In genomic region chr22:24292202-24292830, GRCh38 we compare ENCODE assay signal across 9 cellular contexts. TPM values are rescaled to one million over a fixed set of nuclear protein-coding genes. Genes with fewer than 3 reads are reported as not detected.
A peak's percentile ranks its signal among the peaks of the same experiment; 100 is the strongest.
DNase-seq lines count a peak whose midpoint lies in the region; ATAC-seq, FAIRE-seq and TF ChIP-seq lines count a peak whose summit lies in the region.
"Not testable (repeated sequence)": the region's sequence is repeated elsewhere in the genome, so short reads cannot be mapped to it uniquely, and the experiment has no call there.
"Had no signal": no experiment of that assay in that cellular context is flagged by ENCODE, and none has a peak within 500 bp of the region (broad histone marks: within the 10 kb centered on the region; RNA-seq: fewer than 3 reads in every experiment).

No MANE protein-coding gene starts in this region.

- H3K4me2 ChIP-seq in GM12878 (ENCODE audit: control insufficient read depth, insufficient read depth), result peak overlapping the region; percentile 59
- peak overlapping the region; percentile 32 for H3K4me2 ChIP-seq in smooth muscle cell

- not testable (repeated sequence) for H3K27me3 Mint-ChIP-seq in HFFc6 (ENCODE audit: insufficient read depth)

- peaks cover 19% of the 10 kb centered on the region for H3F3A ChIP-seq in smooth muscle cell (ENCODE audit: low read depth)

- H3K79me2 ChIP-seq in GM12878 (ENCODE audit: control insufficient read depth, insufficient read depth, low read length) (peaks cover 26% of the 10 kb centered on the region), smooth muscle cell (ENCODE audit: low read depth) (peaks cover 59% of the 10 kb centered on the region)

- SMC1A ChIA-PET in GM12878 (lab: Charles Lee; ENCODE audit: uncharacterized antibody, unreplicated experiment), result not testable (repeated sequence)

- H3K4me1 Mint-ChIP-seq in HFFc6 (ENCODE audit: low read depth), result peaks cover 51% of the 10 kb centered on the region

- RAD21 ChIA-PET in GM12878 (lab: Charles Lee; ENCODE audit: unreplicated experiment), result not testable (repeated sequence)

- 100% methylated on average over 3 of the region's 3 CpGs for WGBS in GM12878 (ENCODE audit: insufficient coverage, insufficient replicate concordance, low lambda C conversion rate, missing lambda C conversion rate)
- WGBS in smooth muscle cell (ENCODE audit: low lambda C conversion rate), result 90% methylated on average over 3 of the region's 3 CpGs

- H3K9me3 ChIP-seq in GM12878 (replicated peaks; ENCODE audit: control insufficient read depth, insufficient read depth, low read length); mucosa of descending colon; smooth muscle cell (replicated peaks; ENCODE audit: low read depth); tibial artery: not testable (repeated sequence)

- H3K4me3 Mint-ChIP-seq in HFFc6, result not testable (repeated sequence)

- POLR2A ChIA-PET in GM12878 (lab: Charles Lee), result not testable (repeated sequence)

- not testable (repeated sequence) for H3K36me3 ChIP-seq in GM12878 (ENCODE audit: control insufficient read depth in 2 of 2, insufficient read depth in 2 of 2, low read length in 1 of 2); mucosa of descending colon (ENCODE audit: low read depth); smooth muscle cell (ENCODE audit: low read depth); tibial artery

- not testable (repeated sequence) for TF ChIP-seq POLR2A in GM12878 (IDR thresholded peaks at IDR 0.05; ENCODE audit: low read depth, low read length)

- not testable (repeated sequence) for H3K4me3 ChIP-seq in GM12878; fibroblast of villous mesenchyme (ENCODE audit: low read depth, low read length); mucosa of descending colon; smooth muscle cell; tibial artery

- not testable (repeated sequence) for TF ChIP-seq CTCF in HFFc6 (IDR thresholded peaks at IDR 0.05); GM12878 (IDR thresholded peaks at IDR 0.05 in 2 of 3, conservative IDR thresholded peaks at IDR 0.05 in 1 of 3; ENCODE audit: control insufficient read depth in 2 of 3, extremely low read depth in 1 of 3, insufficient read depth in 1 of 3, low read depth in 3 of 3, low read length in 3 of 3); fibroblast of villous mesenchyme (IDR thresholded peaks at IDR 0.05; ENCODE audit: insufficient read depth, low read depth, low read length); mucosa of descending colon (IDR thresholded peaks at IDR 0.05); smooth muscle cell (IDR thresholded peaks at IDR 0.05; ENCODE audit: borderline replicate concordance, insufficient read depth, poor library complexity, severe bottlenecking); tibial artery (IDR thresholded peaks at IDR 0.05)

- in situ Hi-C loops in GM12878 (cut with MboI), result not testable (repeated sequence)

- not testable (repeated sequence) for H3K9ac ChIP-seq in GM12878 (ENCODE audit: control insufficient read depth, insufficient read depth, low read length); smooth muscle cell (ENCODE audit: low read depth)

- H3K27ac Mint-ChIP-seq in HFFc6, result peak overlapping the region; percentile 31; the same call in 1 of the 2 replicates

- H3K4me1 ChIP-seq in GM12878 (ENCODE audit: control insufficient read depth, insufficient read depth, low read length) (peaks cover 24% of the 10 kb centered on the region), mucosa of descending colon (ENCODE audit: low read depth) (peaks cover 22% of the 10 kb centered on the region), smooth muscle cell (ENCODE audit: low read depth) (peaks cover 26% of the 10 kb centered on the region), tibial artery (peaks cover 0 to 77% (median 44%) of the 10 kb centered on the region in 4 donors)

- H3K27ac ChIP-seq in GM12878 (ENCODE audit: control insufficient read depth, insufficient read depth) (peak overlapping the region; percentile 50; the same call in 1 of the 2 replicates), smooth muscle cell (ENCODE audit: low read depth) (peak overlapping the region; percentile 81), tibial artery (peak overlapping the region; percentile 61 to 65)

- not testable (repeated sequence) for H3K36me3 Mint-ChIP-seq in HFFc6 (ENCODE audit: low read depth)

- not testable (repeated sequence) for TF ChIP-seq EP300 in GM12878 (IDR thresholded peaks at IDR 0.05; ENCODE audit: borderline replicate concordance in 1 of 2, control insufficient read depth in 1 of 2, low read depth in 2 of 2, low read length in 2 of 2)

- not testable (repeated sequence) for TF ChIP-seq RAD21 in GM12878 (IDR thresholded peaks at IDR 0.05; ENCODE audit: insufficient read depth, low read depth, low read length)

- H3K9me3 Mint-ChIP-seq in HFFc6, result not testable (repeated sequence)

- not testable (repeated sequence) for H4K20me1 ChIP-seq in GM12878 (ENCODE audit: control insufficient read depth, insufficient read depth)
- peaks cover 44% of the 10 kb centered on the region for H4K20me1 ChIP-seq in smooth muscle cell (ENCODE audit: low read depth)

- H2AFZ ChIP-seq in GM12878 (ENCODE audit: control insufficient read depth, low read depth, low read length); smooth muscle cell (ENCODE audit: low read depth): not testable (repeated sequence)

- not testable (repeated sequence) for H3K27me3 ChIP-seq in GM12878 (replicated peaks in 1 of 2; ENCODE audit: control insufficient read depth in 2 of 2, insufficient read depth in 2 of 2, low read length in 1 of 2); smooth muscle cell (ENCODE audit: low read depth); tibial artery

- not testable (repeated sequence) for BruUV-seq in GM12878 (replicated peaks; lab: Mats Ljungman, UMichigan)

- FAIRE-seq in GM12878 (lab: Jason Lieb, UNC), result not testable (repeated sequence)

- peak; percentile 37 for ATAC-seq in GM12878
- ATAC-seq in left lobe of liver, result peak; percentile 47
- ATAC-seq in mucosa of descending colon, result peak; percentile 76

- not testable (repeated sequence) for DNase-seq in HFFc6; GM12878 (ENCODE audit: low read depth, low spot score); left lobe of liver (ENCODE audit: low spot score); mucosa of descending colon; smooth muscle cell (lab: John Stamatoyannopoulos, UW; ENCODE audit: unreplicated experiment); tibial artery
- DNase-seq in fibroblast of villous mesenchyme (ENCODE audit: low read depth), result peak; percentile 44

- CTCF ChIA-PET in GM12878 (lab: Yijun Ruan, JAX), result interaction anchor here (1.1 kb wide), 1 partner anchor 11 kb away, joined by 3 read pairs; no protein-coding TSS in a partner anchor

- intact Hi-C loops in GM12878 (cut with micrococcal nuclease; ENCODE audit: unreplicated experiment); mucosa of descending colon (cut with DNase I, micrococcal nuclease); tibial artery (cut with DNase I; ENCODE audit: low total_unique reads): not testable (repeated sequence)

RNA-seq across cellular contexts. Expression of gene SPECC1L, which starts 21.7 kb away (rescaled TPM):
- 10 to 100 TPM; 47.3 to 61.5 (median 59.1) TPM for total RNA-seq in HFFc6 (2021; fragmentation: NEBNext Ultra II Directional; extraction: Animal tissue kit (Norgen Biotek cat#: 25700))
- 92.9 and 93.0 TPM in 2 replicates for total RNA-seq in GM12878 (2013; cell fraction: nucleolus; rRNA removed)
- total RNA-seq in GM12878 (2014; rRNA removed) (18.8 and 21.1 TPM in 2 replicates), GM12878 (2014; rRNA removed; fragmentation: Illumina TruSeq; extraction: Trizol) (22.6 and 23.4 TPM in 2 replicates), GM12878 (2021) (40.6 and 42.8 TPM in 2 replicates), fibroblast of villous mesenchyme (30.3 and 40.2 TPM in 2 replicates), left lobe of liver (25.2 TPM), mucosa of descending colon (100 to 1,000 TPM in 2 of 3 donors, 10 to 100 TPM in 1; 78.7 to 116 (median 105) TPM), smooth muscle cell (19.1 and 19.5 TPM in 2 replicates)
- polyA plus RNA-seq in GM12878 (2011; ENCODE audit: low read depth), result 5.2 TPM
- polyA plus RNA-seq in GM12878 (2011; rRNA removed) (16.4 and 17.8 TPM in 2 replicates), GM12878 (2014; fragmentation: Illumina TruSeq; extraction: Trizol) (21.1 and 21.5 TPM in 2 replicates), GM12878 (2014; fragmentation: Nextera tagmentation; extraction: Ambion mirVana) (1 to 10 TPM; 1.9 to 2.4 TPM), GM12878 (2014; rRNA removed) (17.5 and 18.3 TPM in 2 replicates), GM12878 (2016; fragmentation: Nextera tagmentation; extraction: Ambion mirVana) (10 to 100 TPM; 19.4 to 20.2 TPM), smooth muscle cell (10.0 and 16.1 TPM in 2 replicates)
- 11.3 and 13.2 TPM in 2 replicates for polyA plus RNA-seq in GM12878 (2011; cell fraction: cytosol; rRNA removed)
- polyA plus RNA-seq in GM12878 (2011; cell fraction: nucleus; rRNA removed), result 16.6 and 22.2 TPM in 2 replicates
- polyA plus RNA-seq in GM12878 (2012), result 8.2 and 9.4 TPM in 2 replicates
- polyA minus RNA-seq in GM12878 (2011; rRNA and poly(A)+ RNA removed), result 22.9 and 29.6 TPM in 2 replicates
- 6.0 and 9.1 TPM in 2 replicates for polyA minus RNA-seq in GM12878 (2011; cell fraction: cytosol; rRNA and poly(A)+ RNA removed)
- polyA minus RNA-seq in GM12878 (2011; cell fraction: nucleus; rRNA and poly(A)+ RNA removed), result 13.8 and 25.5 TPM in 2 replicates

RNA-seq across cellular contexts. Expression of gene GGT5, which starts 47.4 kb away (rescaled TPM):
- under 1 TPM; 0.17 to 0.61 (median 0.27) TPM for total RNA-seq in HFFc6 (2021; fragmentation: NEBNext Ultra II Directional; extraction: Animal tissue kit (Norgen Biotek cat#: 25700))
- total RNA-seq in GM12878 (2013; cell fraction: nucleolus; rRNA removed), result not detected in 2 replicates
- total RNA-seq in GM12878 (2014; rRNA removed), result not detected in 2 replicates
- total RNA-seq in GM12878 (2014; rRNA removed; fragmentation: Illumina TruSeq; extraction: Trizol), result not detected in 2 replicates
- not detected in 2 replicates for total RNA-seq in GM12878 (2021)
- polyA plus RNA-seq in GM12878 (2011; ENCODE audit: low read depth), result not detected
- not detected in 2 replicates for polyA plus RNA-seq in GM12878 (2011; rRNA removed)
- 0.03 and 0.19 TPM in 2 replicates for polyA plus RNA-seq in GM12878 (2011; cell fraction: cytosol; rRNA removed)
- polyA plus RNA-seq in GM12878 (2011; cell fraction: nucleus; rRNA removed), result 0.12 and 0.22 TPM in 2 replicates
- not detected in 2 replicates for polyA plus RNA-seq in GM12878 (2012)
- not detected in 2 replicates for polyA plus RNA-seq in GM12878 (2014; fragmentation: Illumina TruSeq; extraction: Trizol)
- polyA plus RNA-seq in GM12878 (2014; fragmentation: Nextera tagmentation; extraction: Ambion mirVana), result not detected
- not detected in 2 replicates for polyA plus RNA-seq in GM12878 (2014; rRNA removed)
- polyA plus RNA-seq in GM12878 (2016; fragmentation: Nextera tagmentation; extraction: Ambion mirVana), result under 1 TPM in 1 of 2 experiments, not detected in 1; 0.34 TPM
- 0.07 and 0.10 TPM in 2 replicates for polyA minus RNA-seq in GM12878 (2011; rRNA and poly(A)+ RNA removed)
- polyA minus RNA-seq in GM12878 (2011; cell fraction: cytosol; rRNA and poly(A)+ RNA removed), result not detected in 2 replicates
- polyA minus RNA-seq in GM12878 (2011; cell fraction: nucleus; rRNA and poly(A)+ RNA removed), result 0.36 and 0.67 TPM in 2 replicates
- 0.97 and 2.2 TPM in 2 replicates for total RNA-seq in fibroblast of villous mesenchyme
- total RNA-seq in left lobe of liver, result 11.5 TPM
- 10 to 100 TPM in 1 of 3 donors, 1 to 10 TPM in 2; 2.3 to 14.7 (median 6.6) TPM for total RNA-seq in mucosa of descending colon
- 3.7 and 5.4 TPM in 2 replicates for total RNA-seq in smooth muscle cell
- 12.4 and 12.8 TPM in 2 replicates for polyA plus RNA-seq in smooth muscle cell
- total RNA-seq: H7, M059J had no signal
